ENCODE assay signal across 21 cellular contexts in genomic region chr2:119059940-119060339, GRCh38.
"Had no signal": no experiment of that assay in that cellular context is flagged by ENCODE, and none has a peak within 500 bp of the region (broad histone marks: within the 10 kb centered on the region; RNA-seq: fewer than 3 reads in every experiment).

No MANE protein-coding gene starts in this region.

- ATAC-seq: effector memory CD8-positive, alpha-beta T cell; esophagus mucosa; gastrocnemius medialis; heart right ventricle; left cardiac atrium; left lung; left ventricle myocardium superior; lower lobe of right lung; mucosa of descending colon had no signal

- DNase-seq: colonic mucosa; cortex of kidney; effector CD8-positive, alpha-beta T cell; effector memory CD8-positive, alpha-beta T cell; endodermal cell; erythroblast; esophagus squamous epithelium; foreskin fibroblast; foreskin melanocyte; gastrocnemius medialis; glutamatergic neuron; head of caudate nucleus; heart right ventricle; hippocampal formation; left cardiac atrium; left lung; left ventricle myocardium superior; lower lobe of right lung; mesenchymal stem cell; mucosa of descending colon had no signal
